ENCODE assay signal across 17 cellular contexts in the genomic region with DNA sequence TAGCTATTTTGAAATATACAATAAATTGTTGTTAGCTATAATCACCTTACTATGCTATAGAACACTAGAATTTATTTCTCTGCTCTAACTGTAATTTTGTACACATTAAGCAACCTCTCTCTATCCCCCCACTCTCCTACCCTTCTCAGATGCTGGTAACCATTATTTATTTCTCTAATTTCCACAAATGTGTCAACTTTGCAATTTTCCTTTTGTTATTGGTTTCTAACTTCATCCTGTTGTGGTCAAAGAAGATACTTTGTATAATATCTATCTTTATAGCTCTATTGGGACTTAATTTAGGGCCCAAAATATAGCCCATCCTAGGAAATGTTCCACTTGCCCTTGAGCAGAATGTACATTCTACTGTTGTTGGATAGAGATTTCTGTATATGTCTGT.
DNase-seq lines count a peak whose midpoint lies in the region; ATAC-seq, FAIRE-seq and TF ChIP-seq lines count a peak whose summit lies in the region.
"Had no signal": no experiment of that assay in that cellular context is flagged by ENCODE, and none has a peak within 500 bp of the region (broad histone marks: within the 10 kb centered on the region; RNA-seq: fewer than 3 reads in every experiment).

No MANE protein-coding gene starts in this region.

- no peak overlapping the region for H3K4me2 ChIP-seq in HepG2 (ENCODE audit: low read depth, low read length)
- no peak overlapping the region for H3K4me2 ChIP-seq in K562 (ENCODE audit: insufficient read depth, low read length)
- H3K4me2 ChIP-seq: BLaER1 had no signal

- no peak for DNase-seq in HepG2 (ENCODE audit: low spot score)
- no peak for DNase-seq in right lobe of liver
- peak; percentile 6 for DNase-seq in HT1080 (ENCODE audit: low read depth)
- DNase-seq in K562 (ENCODE audit: extremely low read depth in 1 of 4, low spot score in 3 of 4): no peak
- no peak for DNase-seq in colonic mucosa
- DNase-seq in GOT3 (lab: John Stamatoyannopoulos, UW): no peak
- DNase-seq: Caco-2; CD4-positive, CD25-positive, alpha-beta regulatory T cell; CD8-positive, alpha-beta T cell; DMS153; DND-41; H7 had no signal

- ATAC-seq in HepG2 (no peak), right lobe of liver (no peak), K562 (no peak)
- ATAC-seq: CD8-positive, alpha-beta T cell had no signal

- TF ChIP-seq RAD21 in HepG2 (CRISPR knock-in tag; IDR thresholded peaks at IDR 0.05) (no peak), K562 (CRISPR knock-in tag; conservative IDR thresholded peaks at IDR 0.05 in 1 of 2, IDR thresholded peaks at IDR 0.05 in 1 of 2) (no peak)

- H3K4me3 ChIP-seq in HepG2 (replicated peaks in 1 of 3; ENCODE audit: insufficient read depth in 1 of 3, low read depth in 2 of 3, low read length in 3 of 3): no peak overlapping the region
- no peak overlapping the region for H3K4me3 ChIP-seq in right lobe of liver
- H3K4me3 ChIP-seq in K562: no peak overlapping the region
- H3K4me3 ChIP-seq in colonic mucosa: no peak overlapping the region
- H3K4me3 ChIP-seq: BLaER1 had no signal

- no TSS peak for BruUV-seq in HepG2 (replicated peaks; lab: Mats Ljungman, UMichigan)
- no TSS peak for BruUV-seq in K562 (replicated peaks; lab: Mats Ljungman, UMichigan)

- H3K79me2 ChIP-seq in HepG2 (ENCODE audit: insufficient read depth, low read length): no peaks in the 10 kb centered on the region
- H3K79me2 ChIP-seq in K562 (ENCODE audit: control insufficient read depth, insufficient read depth, low read length): no peaks in the 10 kb centered on the region

- CTCF ChIA-PET in HepG2 (lab: Yijun Ruan, JAX; ENCODE audit: low intra/inter-chr PET ratio, low total read pairs) (no interaction called here), K562 (lab: Yijun Ruan, JAX; ENCODE audit: low intra/inter-chr PET ratio) (no interaction called here)

- H2AFZ ChIP-seq in HepG2 (ENCODE audit: low read length) (no peak overlapping the region), K562 (ENCODE audit: low read depth, low read length) (no peak overlapping the region)

- TF ChIP-seq POLR2A in HepG2 (IDR thresholded peaks at IDR 0.05; ENCODE audit: insufficient read depth in 1 of 2, low read depth in 2 of 2, low read length in 2 of 2) (no peak), right lobe of liver (IDR thresholded peaks at IDR 0.05) (no peak), K562 (conservative IDR thresholded peaks at IDR 0.05) (no peak)

- H3K4me1 ChIP-seq in HepG2 (ENCODE audit: insufficient read depth, low read length) (no peaks in the 10 kb centered on the region), right lobe of liver (no peaks in the 10 kb centered on the region), K562 (replicated peaks in 1 of 2; ENCODE audit: control insufficient read depth in 2 of 2, insufficient read depth in 2 of 2, low read length in 2 of 2) (no peaks in the 10 kb centered on the region), colonic mucosa (no peaks in the 10 kb centered on the region)
- H3K4me1 ChIP-seq: Caco-2 had no signal

- POLR2A ChIA-PET in HepG2 (lab: Yijun Ruan, JAX) (no interaction called here), K562 (lab: Yijun Ruan, JAX) (no interaction called here)

- no peaks in the 10 kb centered on the region for H3K27me3 ChIP-seq in HepG2 (ENCODE audit: control insufficient read depth in 1 of 2, insufficient read depth in 2 of 2, low read length in 2 of 2)
- no peaks in the 10 kb centered on the region for H3K27me3 ChIP-seq in right lobe of liver
- H3K27me3 ChIP-seq in K562 (ENCODE audit: control insufficient read depth in 2 of 2, insufficient read depth in 2 of 2, low read length in 2 of 2): no peaks in the 10 kb centered on the region
- no peaks in the 10 kb centered on the region for H3K27me3 ChIP-seq in colonic mucosa
- H3K27me3 ChIP-seq: BLaER1 had no signal

- H3K9ac ChIP-seq in HepG2 (ENCODE audit: insufficient read depth, low read depth, low read length) (no peak overlapping the region), K562 (ENCODE audit: insufficient read depth in 1 of 2, low read depth in 2 of 2, low read length in 2 of 2) (no peak overlapping the region), colonic mucosa (ENCODE audit: low read depth in 2 of 2, low read length in 2 of 2) (no peak overlapping the region)
- H3K9ac ChIP-seq: BLaER1 had no signal

- no peaks in the 10 kb centered on the region for H3K9me3 ChIP-seq in HepG2 (ENCODE audit: low read length)
- H3K9me3 ChIP-seq in right lobe of liver: no peaks in the 10 kb centered on the region
- no peaks in the 10 kb centered on the region for H3K9me3 ChIP-seq in K562 (replicated peaks; ENCODE audit: control insufficient read depth, insufficient read depth, low read depth, low read length)
- no peaks in the 10 kb centered on the region for H3K9me3 ChIP-seq in colonic mucosa
- H3K9me3 ChIP-seq: Caco-2 had no signal

- TF ChIP-seq EP300 in HepG2 (IDR thresholded peaks at IDR 0.05; ENCODE audit: low read depth in 2 of 2, low read length in 2 of 2) (no peak), HepG2 (CRISPR knock-in tag; IDR thresholded peaks at IDR 0.05; ENCODE audit: borderline replicate concordance) (no peak), K562 (IDR thresholded peaks at IDR 0.05; ENCODE audit: low read length) (no peak)

- FAIRE-seq in HepG2 (lab: Jason Lieb, UNC) (no peak), K562 (lab: Jason Lieb, UNC) (no peak)
- FAIRE-seq: G401.6, GM12892, H1 had no signal

- TF ChIP-seq CTCF in HepG2 (CRISPR knock-in tag; IDR thresholded peaks at IDR 0.05) (no peak), right lobe of liver (IDR thresholded peaks at IDR 0.05) (no peak), K562 (IDR thresholded peaks at IDR 0.05 in 2 of 3, conservative IDR thresholded peaks at IDR 0.05 in 1 of 3; ENCODE audit: insufficient read depth in 2 of 3, low read depth in 1 of 3, low read length in 3 of 3) (no peak), colonic mucosa (IDR thresholded peaks at IDR 0.05) (no peak)

- H3K36me3 ChIP-seq in HepG2 (replicated peaks in 1 of 2; ENCODE audit: control insufficient read depth in 1 of 2, insufficient read depth in 2 of 2, low read length in 2 of 2) (no peaks in the 10 kb centered on the region), right lobe of liver (no peaks in the 10 kb centered on the region), K562 (ENCODE audit: control insufficient read depth, insufficient read depth, low read length) (no peaks in the 10 kb centered on the region), colonic mucosa (no peaks in the 10 kb centered on the region)
- H3K36me3 ChIP-seq: BLaER1 had no signal

- intact Hi-C loops in HepG2 (cut with micrococcal nuclease; ENCODE audit: unreplicated experiment): loop anchor here (10.0 kb wide), 1 partner anchor 1739 kb away; the partner anchor contains the start of gene EFHB
- intact Hi-C loops in right lobe of liver (cut with DNase I): no loop called here
- intact Hi-C loops in K562 (cut with micrococcal nuclease): no loop called here
- intact Hi-C loops in colonic mucosa (cut with DNase I): no loop called here

- H3K27ac ChIP-seq in HepG2 (ENCODE audit: extremely low read length, insufficient read depth, low read length): no peak overlapping the region
- H3K27ac ChIP-seq in right lobe of liver: no peak overlapping the region
- H3K27ac ChIP-seq in K562 (ENCODE audit: extremely low read depth, low read depth, low read length): no peak overlapping the region
- no peak overlapping the region for H3K27ac ChIP-seq in colonic mucosa
- H3K27ac ChIP-seq: BLaER1, C4-2B had no signal

- no peaks in the 10 kb centered on the region for H3K9me1 ChIP-seq in K562 (ENCODE audit: control insufficient read depth, insufficient read depth, low read length)

- in situ Hi-C loops in HepG2 (cut with HindIII; ENCODE audit: extremely low pct_ligation_motif_present, low pct_unique_long_range_greater_than_20kb): no loop called here
- in situ Hi-C loops in K562 (cut with MboI): no loop called here

- H4K20me1 ChIP-seq in HepG2 (ENCODE audit: insufficient read depth, low read length): no peaks in the 10 kb centered on the region
- H4K20me1 ChIP-seq in K562 (replicated peaks; ENCODE audit: control insufficient read depth, insufficient read depth, low read length): no peaks in the 10 kb centered on the region
- H4K20me1 ChIP-seq: BLaER1 had no signal

TF ChIP-seq in HepG2, 621 proteins besides CTCF, POLR2A, EP300 and RAD21 (continues in another document):
- TF ChIP-seq ZNF589 (CRISPR knock-in tag; conservative IDR thresholded peaks at IDR 0.05) (no peak), YEATS2 (CRISPR knock-in tag; IDR thresholded peaks at IDR 0.05; ENCODE audit: borderline replicate concordance) (no peak), DR1 (CRISPR knock-in tag; IDR thresholded peaks at IDR 0.05) (no peak), NR1H2 (CRISPR knock-in tag; IDR thresholded peaks at IDR 0.05; ENCODE audit: borderline replicate concordance, low read depth) (no peak), E2F2 (CRISPR knock-in tag; IDR thresholded peaks at IDR 0.05; ENCODE audit: borderline replicate concordance) (no peak), EHMT2 (IDR thresholded peaks at IDR 0.05; ENCODE audit: borderline replicate concordance, low read depth, low read length) (no peak)

TF ChIP-seq in K562, 482 proteins besides CTCF, POLR2A, EP300 and RAD21 (continues in another document):
- TF ChIP-seq MAFF (IDR thresholded peaks at IDR 0.05; ENCODE audit: low read length) (0 out of 2 replicates have a peak, but pooled peaks have one; percentile 10), SP1 (CRISPR knock-in tag; IDR thresholded peaks at IDR 0.05) (no peak), PHB (CRISPR knock-in tag; IDR thresholded peaks at IDR 0.05) (no peak), MAFG (tag; conservative IDR thresholded peaks at IDR 0.05) (peak; percentile 41; the same call in 1 of the 2 replicates), ETS2 (tag; IDR thresholded peaks at IDR 0.05; ENCODE audit: borderline replicate concordance, poor library complexity, severe bottlenecking) (no peak), NR4A1 (CRISPR knock-in tag; IDR thresholded peaks at IDR 0.05) (no peak), NR4A1 (tag; IDR thresholded peaks at IDR 0.05) (no peak), ZKSCAN3 (CRISPR knock-in tag; IDR thresholded peaks at IDR 0.05) (no peak)
- TF ChIP-seq, protein P1, sequence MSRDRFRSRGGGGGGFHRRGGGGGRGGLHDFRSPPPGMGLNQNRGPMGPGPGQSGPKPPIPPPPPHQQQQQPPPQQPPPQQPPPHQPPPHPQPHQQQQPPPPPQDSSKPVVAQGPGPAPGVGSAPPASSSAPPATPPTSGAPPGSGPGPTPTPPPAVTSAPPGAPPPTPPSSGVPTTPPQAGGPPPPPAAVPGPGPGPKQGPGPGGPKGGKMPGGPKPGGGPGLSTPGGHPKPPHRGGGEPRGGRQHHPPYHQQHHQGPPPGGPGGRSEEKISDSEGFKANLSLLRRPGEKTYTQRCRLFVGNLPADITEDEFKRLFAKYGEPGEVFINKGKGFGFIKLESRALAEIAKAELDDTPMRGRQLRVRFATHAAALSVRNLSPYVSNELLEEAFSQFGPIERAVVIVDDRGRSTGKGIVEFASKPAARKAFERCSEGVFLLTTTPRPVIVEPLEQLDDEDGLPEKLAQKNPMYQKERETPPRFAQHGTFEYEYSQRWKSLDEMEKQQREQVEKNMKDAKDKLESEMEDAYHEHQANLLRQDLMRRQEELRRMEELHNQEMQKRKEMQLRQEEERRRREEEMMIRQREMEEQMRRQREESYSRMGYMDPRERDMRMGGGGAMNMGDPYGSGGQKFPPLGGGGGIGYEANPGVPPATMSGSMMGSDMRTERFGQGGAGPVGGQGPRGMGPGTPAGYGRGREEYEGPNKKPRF (IDR thresholded peaks at IDR 0.05; ENCODE audit: low read depth, low read length): no peak

Comparison
In these comparisons a context has a peak if more than half of its experiments do, and no peak if none do; other contexts are left out.
1. Of the 241 proteins assayed by ChIP-seq in both HepG2 and K562: peak only in HepG2: MAFK; only in K562: MAFG; in both: MAFF; in neither: 238.